ENCODE assay signal across 20 cellular contexts in genomic region chr14:75646762-75647161, GRCh38. TPM values are rescaled to one million over a fixed set of nuclear protein-coding genes. Genes with fewer than 3 reads are reported as not detected.
DNase-seq lines count a peak whose midpoint lies in the region; ATAC-seq and TF ChIP-seq lines count a peak whose summit lies in the region.
"Had no signal": no experiment of that assay in that cellular context is flagged by ENCODE, and none has a peak within 500 bp of the region (broad histone marks: within the 10 kb centered on the region; RNA-seq: fewer than 3 reads in every experiment).

No MANE protein-coding gene starts in this region.

- WGBS in stomach, 5 donors, result 86 to 95% (median 89%) methylated on average over 6 of the region's 6 CpGs

- no peak for ATAC-seq in Panc1
- ATAC-seq in upper lobe of right lung, result no peak
- no peak for ATAC-seq in GM21723 (IDR thresholded peaks at IDR 0.05; ENCODE audit: unreplicated experiment)
- no peak for ATAC-seq in GM18867 (IDR thresholded peaks at IDR 0.05; ENCODE audit: unreplicated experiment)
- ATAC-seq: left ventricle myocardium superior, T-helper 17 cell had no signal

- H3K4me3 ChIP-seq in Panc1 (ENCODE audit: low read depth in 2 of 2, low read length in 2 of 2), result no peak overlapping the region
- H3K4me3 ChIP-seq in upper lobe of right lung, result no peak overlapping the region
- no peak overlapping the region for H3K4me3 ChIP-seq in stomach
- H3K4me3 ChIP-seq: esophagus squamous epithelium, K562, SJSA1, suprapubic skin had no signal

- peaks cover 22% of the 10 kb centered on the region for H3K4me1 ChIP-seq in Panc1 (ENCODE audit: control insufficient read depth, insufficient read depth, low read length)
- H3K4me1 ChIP-seq in upper lobe of right lung, result peaks cover 24% of the 10 kb centered on the region
- H3K4me1 ChIP-seq in stomach, result peaks cover 0 to 32% (median 16%) of the 10 kb centered on the region in 4 donors
- H3K4me1 ChIP-seq: suprapubic skin had no signal

- peaks cover 35% of the 10 kb centered on the region for H3K36me3 Mint-ChIP-seq in nephron (ENCODE audit: low read depth)

- TF ChIP-seq CTCF in Panc1 (IDR thresholded peaks at IDR 0.05) (no peak), nephron (IDR thresholded peaks at IDR 0.05; ENCODE audit: unreplicated experiment in 3 of 3) (no peak), upper lobe of right lung (IDR thresholded peaks at IDR 0.05) (no peak), stomach (IDR thresholded peaks at IDR 0.05) (no peak)

- POLR2A ChIA-PET in Panc1 (lab: Charles Lee), result no interaction called here

- peaks cover 4% of the 10 kb centered on the region; the same call in 1 of the 2 replicates for H3K36me3 ChIP-seq in Panc1 (ENCODE audit: control insufficient read depth, insufficient read depth, low read length)
- peaks cover 29% of the 10 kb centered on the region for H3K36me3 ChIP-seq in upper lobe of right lung
- peaks cover 21 to 48% (median 34%) of the 10 kb centered on the region in 4 donors for H3K36me3 ChIP-seq in stomach

- CTCF ChIA-PET in Panc1 (lab: Charles Lee), result no interaction called here

- H3K4me3 Mint-ChIP-seq in nephron, result no peak overlapping the region
- H3K4me3 Mint-ChIP-seq: T-helper 17 cell had no signal

- no TSS peak for BruUV-seq in Panc1 (replicated peaks; lab: Mats Ljungman, UMichigan)

- H3K4me1 Mint-ChIP-seq in nephron, result peaks cover 55% of the 10 kb centered on the region

- intact Hi-C loops in Panc1 (cut with micrococcal nuclease; ENCODE audit: unreplicated experiment) (no loop called here), upper lobe of right lung (cut with DNase I) (no loop called here), stomach (cut with DNase I; ENCODE audit: low total_unique reads) (no loop called here)

- H3K9me3 Mint-ChIP-seq in nephron, result no peaks in the 10 kb centered on the region

- in situ Hi-C loops in Panc1 (cut with HindIII; ENCODE audit: low pct_unique_long_range_greater_than_20kb, low sequenced_read_pairs), result no loop called here

- peak overlapping the region; percentile 68 for H3K27ac ChIP-seq in Panc1 (ENCODE audit: low read length)
- H3K27ac ChIP-seq in upper lobe of right lung, result peak overlapping the region; percentile 6
- H3K27ac ChIP-seq in stomach, result no peak overlapping the region
- H3K27ac ChIP-seq: esophagus squamous epithelium, SJSA1, suprapubic skin, WERI-Rb-1 had no signal

- H3K9me3 ChIP-seq in Panc1 (ENCODE audit: control insufficient read depth, insufficient read depth, low read depth, low read length), result no peaks in the 10 kb centered on the region
- no peaks in the 10 kb centered on the region for H3K9me3 ChIP-seq in upper lobe of right lung
- no peaks in the 10 kb centered on the region for H3K9me3 ChIP-seq in stomach
- H3K9me3 ChIP-seq: esophagus squamous epithelium, SJSA1, suprapubic skin had no signal

- no peak for TF ChIP-seq POLR2A in stomach (IDR thresholded peaks at IDR 0.05)

- H3K27ac Mint-ChIP-seq in nephron, result peak overlapping the region in 2 of 3 experiments; percentile 2 to 78

- H3K27me3 ChIP-seq in Panc1 (ENCODE audit: control insufficient read depth, insufficient read depth, low read length) (no peaks in the 10 kb centered on the region), upper lobe of right lung (no peaks in the 10 kb centered on the region), stomach (peaks cover 0 to 6% (median 5%) of the 10 kb centered on the region in 3 donors)
- H3K27me3 ChIP-seq: esophagus squamous epithelium, SJSA1, suprapubic skin had no signal

- DNase-seq in Panc1 (ENCODE audit: low read depth, low spot score) (no peak), fibroblast of gingiva (ENCODE audit: low read depth) (peak; percentile 67), upper lobe of right lung (no peak), stomach (no peak)
- DNase-seq: activated CD4-positive, alpha-beta T cell treated with anti-CD3 and anti-CD28 coated beads, Interleukin-2, amount 50 U/mL, for 48 hours; effector memory CD4-positive, alpha-beta T cell; esophagus squamous epithelium; left ventricle myocardium superior; NCI-H1694 treated with DMSO at 0.1 percent for 48 hours; NCI-H82; nucleus accumbens; OCI-M1; T-helper 17 cell; WERI-Rb-1 had no signal

- no peaks in the 10 kb centered on the region for H3K27me3 Mint-ChIP-seq in nephron (ENCODE audit: low read depth)
- H3K27me3 Mint-ChIP-seq: T-helper 17 cell had no signal

- TF ChIP-seq EP300 in stomach (IDR thresholded peaks at IDR 0.05), result no peak

RNA-seq across cellular contexts. Expression of gene ERG28, which starts 13.9 kb away (rescaled TPM):
- total RNA-seq in Panc1 (2021; ENCODE audit: unreplicated experiment), result 23.1 TPM
- 19.3 TPM for polyA plus RNA-seq in Panc1 (2012; ENCODE audit: insufficient read length)
- total RNA-seq in upper lobe of right lung, result 36.1 TPM
- 10 to 100 TPM in 1 of 5 donors, 1 to 10 TPM in 2, not detected in 2; 3.3 to 24.3 (median 3.9) TPM for total RNA-seq in stomach
- 10 to 100 TPM in 2 of 3 donors, 1 to 10 TPM in 1; 8.2 to 24.0 (median 12.4) TPM for polyA plus RNA-seq in stomach

RNA-seq across cellular contexts. Expression of gene TTLL5, which starts 14.3 kb away (rescaled TPM):
- total RNA-seq in Panc1 (2021; ENCODE audit: unreplicated experiment), result 23.5 TPM
- polyA plus RNA-seq in Panc1 (2012; ENCODE audit: insufficient read length), result 11.8 TPM
- 26.0 TPM for total RNA-seq in upper lobe of right lung
- total RNA-seq in stomach, result 10 to 100 TPM; 13.4 to 48.4 (median 24.5) TPM
- polyA plus RNA-seq in stomach, result 10 to 100 TPM; 10.1 to 11.9 (median 11.3) TPM

Comparison
In these comparisons a context has a peak if more than half of its experiments do, and no peak if none do; other contexts are left out.
1. H3K27ac ChIP-seq: peak in Panc1 (single experiment) and upper lobe of right lung (single experiment); none in stomach (0 of 5).